2 cellular contexts compared by ENCODE assay signal in genomic region chr1:205763979-205764378, GRCh38.
TF ChIP-seq lines count a peak whose summit lies in the region.

No MANE protein-coding gene starts in this region.

TF ChIP-seq in GM12891, 5 proteins besides CTCF, POLR2A, EP300 and RAD21:
- TF ChIP-seq SPI1 (IDR thresholded peaks at IDR 0.05; ENCODE audit: low read depth, low read length): peak; percentile 10; the same call in 1 of the 2 replicates
- TF ChIP-seq TAF1 (IDR thresholded peaks at IDR 0.05; ENCODE audit: low read depth, low read length): no peak
- peak; percentile 62 for TF ChIP-seq PAX5 (IDR thresholded peaks at IDR 0.05; ENCODE audit: insufficient read depth, low read length, severe bottlenecking)

TF ChIP-seq in K562, 482 proteins besides CTCF, POLR2A, EP300 and RAD21:
- TF ChIP-seq ZNF408 (CRISPR knock-in tag; IDR thresholded peaks at IDR 0.05; ENCODE audit: low read depth) (no peak), GATAD2B (IDR thresholded peaks at IDR 0.05; ENCODE audit: borderline replicate concordance) (0 out of 2 replicates have a peak, but pooled peaks have one; percentile 23)
